ENCODE assay signal across 21 cellular contexts in genomic region chr7:77542895-77543294, GRCh38. TPM values are rescaled to one million over a fixed set of nuclear protein-coding genes. Genes with fewer than 3 reads are reported as not detected.
DNase-seq lines count a peak whose midpoint lies in the region; ATAC-seq, FAIRE-seq and TF ChIP-seq lines count a peak whose summit lies in the region.
"Had no signal": no experiment of that assay in that cellular context is flagged by ENCODE, and none has a peak within 500 bp of the region (broad histone marks: within the 10 kb centered on the region; RNA-seq: fewer than 3 reads in every experiment).

No MANE protein-coding gene starts in this region.

- H3K27me3 Mint-ChIP-seq in HFFc6 (ENCODE audit: insufficient read depth) (peaks cover 2% of the 10 kb centered on the region; the same call in 1 of the 2 replicates), astrocyte (ENCODE audit: low read depth, unreplicated experiment) (no peaks in the 10 kb centered on the region), glutamatergic neuron (ENCODE audit: unreplicated experiment) (peaks cover 10% of the 10 kb centered on the region)
- H3K27me3 Mint-ChIP-seq: activated T-cell treated with anti-CD3 and anti-CD28 coated beads, Interleukin-2, amount 50 U/mL, for 24 hours had no signal

- H3K27ac Mint-ChIP-seq in HFFc6 = peak overlapping the region; percentile 70
- H3K27ac Mint-ChIP-seq in astrocyte (ENCODE audit: unreplicated experiment) = no peak overlapping the region
- H3K27ac Mint-ChIP-seq in glutamatergic neuron (ENCODE audit: unreplicated experiment) = peak overlapping the region; percentile 0
- H3K27ac Mint-ChIP-seq in stimulated activated effector memory CD8-positive, alpha-beta T cell treated with anti-CD3 and anti-CD28 coated beads, Interleukin-12 subunit alpha, Interleukin-12 subunit beta, amount 100 ng/mL, for 72 hours = peak overlapping the region; percentile 0
- H3K27ac Mint-ChIP-seq: activated T-cell treated with anti-CD3 and anti-CD28 coated beads, Interleukin-2, amount 50 U/mL, for 24 hours had no signal

- H3K36me3 ChIP-seq in astrocyte (ENCODE audit: insufficient read depth, low read length) = peaks cover 2% of the 10 kb centered on the region
- H3K36me3 ChIP-seq: HAP-1 had no signal

- H3K4me3 ChIP-seq in astrocyte (ENCODE audit: insufficient read depth, low read depth, low read length) = no peak overlapping the region
- H3K4me3 ChIP-seq: HAP-1, lung had no signal

- H3K36me3 Mint-ChIP-seq in HFFc6 (ENCODE audit: low read depth) (peaks cover 25% of the 10 kb centered on the region), astrocyte (ENCODE audit: low read depth, unreplicated experiment) (peaks cover 3% of the 10 kb centered on the region), glutamatergic neuron (ENCODE audit: unreplicated experiment) (no peaks in the 10 kb centered on the region)
- H3K36me3 Mint-ChIP-seq in stimulated activated effector memory CD8-positive, alpha-beta T cell treated with anti-CD3 and anti-CD28 coated beads, Interleukin-12 subunit alpha, Interleukin-12 subunit beta, amount 100 ng/mL, for 72 hours = no peaks in the 10 kb centered on the region

- peaks cover 85% of the 10 kb centered on the region for H4K20me1 ChIP-seq in astrocyte (ENCODE audit: insufficient read depth, low read length)

- FAIRE-seq in astrocyte (lab: Jason Lieb, UNC) = no peak
- no peak for FAIRE-seq in frontal cortex (lab: Jason Lieb, UNC)
- no peak for FAIRE-seq in GM12892 (lab: Jason Lieb, UNC)
- FAIRE-seq: endometrium, islet of Langerhans had no signal

- no peak overlapping the region for H2AFZ ChIP-seq in astrocyte (ENCODE audit: low read depth, low read length)
- H2AFZ ChIP-seq: parathyroid adenoma had no signal

- no peaks in the 10 kb centered on the region for H3K27me3 ChIP-seq in astrocyte (ENCODE audit: insufficient read depth, low read length)

- no peak overlapping the region for H3K27ac ChIP-seq in astrocyte (ENCODE audit: low read depth, low read length)
- H3K27ac ChIP-seq: parathyroid adenoma had no signal

- H3K9me3 ChIP-seq in astrocyte (ENCODE audit: insufficient read depth, low read depth, low read length) = no peaks in the 10 kb centered on the region
- H3K9me3 ChIP-seq: Caco-2, HAP-1 had no signal

- peaks cover 78% of the 10 kb centered on the region for H3K4me1 Mint-ChIP-seq in HFFc6 (ENCODE audit: low read depth)
- peaks cover 42% of the 10 kb centered on the region for H3K4me1 Mint-ChIP-seq in astrocyte (ENCODE audit: low read depth, unreplicated experiment)
- H3K4me1 Mint-ChIP-seq in glutamatergic neuron (ENCODE audit: low read depth, unreplicated experiment) = peaks cover 34% of the 10 kb centered on the region
- peaks cover 40% of the 10 kb centered on the region for H3K4me1 Mint-ChIP-seq in stimulated activated effector memory CD8-positive, alpha-beta T cell treated with anti-CD3 and anti-CD28 coated beads, Interleukin-12 subunit alpha, Interleukin-12 subunit beta, amount 100 ng/mL, for 72 hours

- ATAC-seq in stimulated activated effector memory CD8-positive, alpha-beta T cell treated with anti-CD3 and anti-CD28 coated beads, Interleukin-12 subunit alpha, Interleukin-12 subunit beta, amount 100 ng/mL, for 72 hours = no peak

- H3K9me3 Mint-ChIP-seq in HFFc6 = no peaks in the 10 kb centered on the region
- H3K9me3 Mint-ChIP-seq in astrocyte (ENCODE audit: unreplicated experiment) = no peaks in the 10 kb centered on the region
- H3K9me3 Mint-ChIP-seq in glutamatergic neuron (ENCODE audit: unreplicated experiment) = peaks cover 9% of the 10 kb centered on the region
- no peaks in the 10 kb centered on the region for H3K9me3 Mint-ChIP-seq in stimulated activated effector memory CD8-positive, alpha-beta T cell treated with anti-CD3 and anti-CD28 coated beads, Interleukin-12 subunit alpha, Interleukin-12 subunit beta, amount 100 ng/mL, for 72 hours
- H3K9me3 Mint-ChIP-seq: activated T-cell treated with anti-CD3 and anti-CD28 coated beads, Interleukin-2, amount 50 U/mL, for 24 hours had no signal

- H3K4me1 ChIP-seq in astrocyte (ENCODE audit: insufficient read depth, low read length) = peaks cover 4% of the 10 kb centered on the region
- H3K4me1 ChIP-seq: HAP-1 had no signal

- H3K79me2 ChIP-seq in astrocyte (ENCODE audit: insufficient read depth, low read length) = peaks cover 100% of the 10 kb centered on the region

- TF ChIP-seq CTCF in HFFc6 (IDR thresholded peaks at IDR 0.05) (no peak), astrocyte (IDR thresholded peaks at IDR 0.05; ENCODE audit: insufficient read depth, low read depth, low read length) (no peak), glutamatergic neuron (IDR thresholded peaks at IDR 0.05; ENCODE audit: partially characterized antibody, unreplicated experiment) (no peak)

- no peak for DNase-seq in HFFc6
- DNase-seq in astrocyte (ENCODE audit: low read depth) = no peak
- DNase-seq in glutamatergic neuron = no peak
- DNase-seq in stimulated activated effector memory CD8-positive, alpha-beta T cell treated with anti-CD3 and anti-CD28 coated beads, Interleukin-12 subunit alpha, Interleukin-12 subunit beta, amount 100 ng/mL, for 72 hours (ENCODE audit: low spot score in 2 of 2) = no peak
- DNase-seq in frontal cortex (ENCODE audit: low spot score in 2 of 2) = no peak
- DNase-seq in GM12892 (ENCODE audit: insufficient read length) = no peak
- no peak for DNase-seq in CD1c-positive myeloid dendritic cell (ENCODE audit: extremely low spot score)
- DNase-seq in activated CD4-positive, alpha-beta T cell treated with anti-CD3 and anti-CD28 coated beads, Interleukin-2, amount 50 U/mL, for 4 hours = no peak
- DNase-seq: activated naive CD4-positive, alpha-beta T cell treated with anti-CD3 and anti-CD28 coated beads, Interleukin-2, amount 50 U/mL, for 16 hours; activated T-cell treated with anti-CD3 and anti-CD28 coated beads, Interleukin-2, amount 50 U/mL, for 24 hours; Caco-2; hippocampal formation; NCI-H1417 treated with DMSO at 0.1 percent for 48 hours; NCI-H524; stimulated activated CD4-positive, alpha-beta T cell treated with anti-CD3 and anti-CD28 coated beads, Interleukin-4, amount 100 ng/mL, for 1 hour; T1000 had no signal

- TF ChIP-seq POLR2A in GM12892 (IDR thresholded peaks at IDR 0.05; ENCODE audit: low read depth, low read length) = no peak

- H3K4me3 Mint-ChIP-seq in HFFc6 (peak overlapping the region; percentile 40), astrocyte (ENCODE audit: unreplicated experiment) (peak overlapping the region; percentile 61), glutamatergic neuron (ENCODE audit: unreplicated experiment) (peak overlapping the region; percentile 23)
- no peak overlapping the region for H3K4me3 Mint-ChIP-seq in stimulated activated effector memory CD8-positive, alpha-beta T cell treated with anti-CD3 and anti-CD28 coated beads, Interleukin-12 subunit alpha, Interleukin-12 subunit beta, amount 100 ng/mL, for 72 hours
- H3K4me3 Mint-ChIP-seq: activated T-cell treated with anti-CD3 and anti-CD28 coated beads, Interleukin-2, amount 50 U/mL, for 24 hours had no signal

- peak overlapping the region; percentile 42 for H3K4me2 ChIP-seq in astrocyte (ENCODE audit: low read length)

- no peak overlapping the region for H3K9ac ChIP-seq in astrocyte (ENCODE audit: low read length)
- H3K9ac ChIP-seq: parathyroid adenoma had no signal

RNA-seq across cellular contexts. Expression of gene PTPN12, which starts 5.8 kb away (rescaled TPM):
- total RNA-seq in HFFc6 (2021; fragmentation: NEBNext Ultra II Directional; extraction: Animal tissue kit (Norgen Biotek cat#: 25700)) = 10 to 100 TPM; 50.7 to 62.1 (median 56.4) TPM
- total RNA-seq in astrocyte (95.2 and 111 TPM in 2 replicates), glutamatergic neuron (ENCODE audit: unreplicated experiment) (106 TPM), frontal cortex (141 TPM)
- polyA plus RNA-seq in GM12892 (2012; ENCODE audit: missing spikeins) = 31.1 TPM
